In the genomic region with DNA sequence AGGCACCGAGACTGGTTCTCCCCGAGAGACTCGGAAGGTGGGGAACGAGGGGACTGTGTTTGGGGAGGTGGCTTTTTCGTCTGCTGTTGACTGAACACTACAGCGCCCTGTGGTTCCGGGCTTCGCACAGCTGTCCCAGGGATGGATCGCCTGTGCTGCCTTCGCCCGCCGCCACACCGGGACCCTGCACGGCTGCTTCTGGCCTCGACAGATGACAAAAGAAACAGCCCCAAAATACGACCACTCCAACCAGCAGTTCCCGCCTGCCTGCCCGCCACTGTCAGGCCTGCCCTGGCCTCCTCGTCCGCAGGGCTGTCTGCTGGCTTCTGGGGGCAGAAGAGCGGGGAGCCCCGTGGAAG, we compare ENCODE assay signal across 18 cellular contexts. TPM values are rescaled to one million over a fixed set of nuclear protein-coding genes. Genes with fewer than 3 reads are reported as not detected.
DNase-seq lines count a peak whose midpoint lies in the region; ATAC-seq and TF ChIP-seq lines count a peak whose summit lies in the region.
"Had no signal": no experiment of that assay in that cellular context is flagged by ENCODE, and none has a peak within 500 bp of the region (broad histone marks: within the 10 kb centered on the region; RNA-seq: fewer than 3 reads in every experiment).

No MANE protein-coding gene starts in this region.

- intact Hi-C loops in Right ventricle myocardium inferior (cut with DNase I) (no loop called here), left cardiac atrium (cut with DNase I) (no loop called here), psoas muscle (cut with DNase I) (loop anchor here in 1 of 2 donors (10.0 kb wide), 1 partner anchor 48 kb away; no protein-coding TSS in a partner anchor)

- H3K36me3 ChIP-seq in BLaER1 (peaks cover 20% of the 10 kb centered on the region), psoas muscle (ENCODE audit: insufficient read depth in 1 of 2, low read depth in 1 of 2) (peaks cover 0 to 45% of the 10 kb centered on the region in 2 donors)

- no peak for TF ChIP-seq CTCF in psoas muscle (IDR thresholded peaks at IDR 0.05)

- H3K4me3 ChIP-seq in BLaER1 (peak overlapping the region; percentile 31; the same call in 1 of the 2 replicates), psoas muscle (no peak overlapping the region)
- H3K4me3 ChIP-seq: A549, GM23248, HAP-1 had no signal

- ATAC-seq in Right ventricle myocardium inferior, result no peak
- no peak for ATAC-seq in left cardiac atrium
- ATAC-seq in left lobe of liver, result peak; percentile 45
- ATAC-seq in psoas muscle, result no peak
- ATAC-seq: A549 had no signal

- peak overlapping the region; percentile 93 for H3K4me2 ChIP-seq in BLaER1
- H3K4me2 ChIP-seq: A549 had no signal

- peaks cover 96% of the 10 kb centered on the region for H3K4me1 ChIP-seq in BLaER1
- H3K4me1 ChIP-seq in psoas muscle, result no peaks in the 10 kb centered on the region
- H3K4me1 ChIP-seq: A549, HAP-1 had no signal

- H4K20me1 ChIP-seq in BLaER1, result no peaks in the 10 kb centered on the region

- H3K27ac ChIP-seq in BLaER1 (peak overlapping the region; percentile 91), psoas muscle (no peak overlapping the region)
- H3K27ac ChIP-seq: 22Rv1, A549, GM23248 had no signal

- H3K9ac ChIP-seq in BLaER1, result peak overlapping the region; percentile 73
- H3K9ac ChIP-seq: GM23248 had no signal

- H3K9me3 ChIP-seq in BLaER1 (no peaks in the 10 kb centered on the region), psoas muscle (no peaks in the 10 kb centered on the region)
- H3K9me3 ChIP-seq: A549, HAP-1 had no signal

- DNase-seq in Right ventricle myocardium inferior (ENCODE audit: missing footprints) (peak; percentile 41), left cardiac atrium (no peak), left lobe of liver (ENCODE audit: low spot score) (no peak), psoas muscle (peak; percentile 9 to 36), SW480 (ENCODE audit: low spot score) (no peak), T-helper 2 cell (no peak)
- DNase-seq: C1 segment of cervical spinal cord; CD4-positive, CD25-positive, alpha-beta regulatory T cell; CD8-positive, alpha-beta memory T cell; COR-L47; DMS 273 treated with DMSO at 0.1 percent for 48 hours; GM23248 had no signal

- H3K27me3 ChIP-seq in BLaER1, result no peaks in the 10 kb centered on the region
- H3K27me3 ChIP-seq in psoas muscle (ENCODE audit: insufficient read depth in 3 of 3, low read length in 2 of 3), result no peaks in the 10 kb centered on the region

- 89 to 93% (median 92%) methylated on average over 18 to 22 of the region's 22 CpGs for WGBS in psoas muscle, 3 donors

RNA-seq across cellular contexts. Expression of a gene that starts 13.3 kb away (rescaled TPM):
- total RNA-seq in Right ventricle myocardium inferior, result 2.9 TPM
- 1 to 10 TPM; 4.3 to 6.1 TPM for total RNA-seq in left cardiac atrium
- total RNA-seq in left lobe of liver, result 1.0 TPM
- 1 to 10 TPM in 3 of 4 donors, under 1 TPM in 1; 0.91 to 1.9 (median 1.3) TPM for total RNA-seq in psoas muscle
- under 1 TPM; 0.18 to 0.56 (median 0.31) TPM for polyA plus RNA-seq in psoas muscle
- total RNA-seq: GM23248, H4 had no signal
- polyA plus RNA-seq: AG04450, GM23248 had no signal

RNA-seq across cellular contexts. Expression of a gene that starts 28.3 kb away (rescaled TPM):
- total RNA-seq in Right ventricle myocardium inferior (64.7 TPM), left cardiac atrium (10 to 100 TPM; 55.1 to 64.3 TPM), left lobe of liver (22.8 TPM), psoas muscle (10 to 100 TPM; 46.7 to 62.4 (median 52.0) TPM)
- polyA plus RNA-seq in psoas muscle, result 10 to 100 TPM; 32.9 to 85.2 (median 33.4) TPM

RNA-seq across cellular contexts. Expression of a gene that starts 56.1 kb away (rescaled TPM):
- total RNA-seq in Right ventricle myocardium inferior, result 1.2 TPM
- total RNA-seq in left cardiac atrium, result 1 to 10 TPM; 1.5 to 1.6 TPM
- total RNA-seq in left lobe of liver, result 0.70 TPM
- under 1 TPM; 0.40 to 0.79 (median 0.70) TPM for total RNA-seq in psoas muscle
- under 1 TPM; 0.63 to 0.94 (median 0.77) TPM for polyA plus RNA-seq in psoas muscle
- total RNA-seq: GM23248, H4 had no signal
- polyA plus RNA-seq: AG04450, GM23248 had no signal

Comparison
In these comparisons a context has a peak if more than half of its experiments do, and no peak if none do; other contexts are left out.
1. DNase-seq: peak in Right ventricle myocardium inferior (single experiment) and psoas muscle (2 of 2); none in left cardiac atrium (single experiment), left lobe of liver (single experiment), SW480 (single experiment) and T-helper 2 cell (0 of 5).